In the genomic region with DNA sequence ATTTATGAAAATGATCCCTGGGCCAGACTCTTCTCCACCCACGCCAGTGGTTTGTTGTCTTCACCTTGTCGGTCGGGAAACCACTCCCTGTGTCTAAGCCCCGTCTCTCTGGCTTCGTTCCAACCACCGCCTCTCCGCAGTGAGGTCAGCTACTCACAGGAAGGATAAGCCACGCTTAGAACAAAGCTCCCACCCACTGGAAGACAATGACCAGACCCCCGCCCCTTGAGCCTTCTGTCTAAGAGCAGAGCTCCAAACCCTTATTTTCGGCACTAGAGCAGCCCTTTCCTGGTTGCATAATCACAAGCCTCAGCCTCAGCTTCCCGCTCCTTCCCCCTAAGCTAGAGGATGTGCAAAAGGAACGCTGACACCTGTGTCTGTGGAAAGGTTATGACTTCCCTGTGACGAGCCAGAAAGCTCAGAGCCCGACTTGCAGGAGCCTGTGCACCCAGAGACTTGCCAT, we compare ENCODE assay signal across 8 cellular contexts.
DNase-seq lines count a peak whose midpoint lies in the region; ATAC-seq and TF ChIP-seq lines count a peak whose summit lies in the region.

No MANE protein-coding gene starts in this region.

- H3K27ac ChIP-seq in tibial nerve: peak overlapping the region in 2 of 4 donors; percentile 40 to 90

- no peak overlapping the region for H3K4me3 ChIP-seq in tibial nerve

- H3K36me3 ChIP-seq in tibial nerve: no peaks in the 10 kb centered on the region

- no peak for TF ChIP-seq POLR2A in tibial nerve (IDR thresholded peaks at IDR 0.05)

- ATAC-seq in omental fat pad (ENCODE audit: low FRiP score) (peak; percentile 1), GM18861 (IDR thresholded peaks at IDR 0.05; ENCODE audit: unreplicated experiment) (no peak)

- WGBS in tibial nerve, 2 donors: 36 to 41% methylated on average over 14 of the region's 14 CpGs

- no peaks in the 10 kb centered on the region for H3K27me3 ChIP-seq in tibial nerve

- TF ChIP-seq EP300 in tibial nerve (IDR thresholded peaks at IDR 0.05): peak in 1 of 2 donors; percentile 40

- no peaks in the 10 kb centered on the region for H3K9me3 ChIP-seq in tibial nerve

- peak; percentile 28 for DNase-seq in NCI-H345 (lab: John Stamatoyannopoulos, UW)
- no peak for DNase-seq in NCI-H345 treated with DMSO at 0.1 percent for 48 hours (lab: John Stamatoyannopoulos, UW; ENCODE audit: unreplicated experiment)
- peak; percentile 63 for DNase-seq in activated CD4-positive, alpha-beta T cell treated with anti-CD3 and anti-CD28 coated beads, Interleukin-2, amount 50 U/mL, for 1 hour
- DNase-seq in dermis blood vessel endothelial cell: peak; percentile 88
- peak; percentile 67 for DNase-seq in omental fat pad (ENCODE audit: low spot score)
- DNase-seq in tibial nerve (ENCODE audit: low spot score in 2 of 2): peak; percentile 41 to 47
- DNase-seq in SKM-1 (lab: John Stamatoyannopoulos, UW; ENCODE audit: unreplicated experiment): no peak

- no peak for TF ChIP-seq CTCF in omental fat pad (IDR thresholded peaks at IDR 0.05)
- no peak for TF ChIP-seq CTCF in tibial nerve (IDR thresholded peaks at IDR 0.05)

- H3K4me1 ChIP-seq in tibial nerve: peaks cover 0 to 44% (median 18%) of the 10 kb centered on the region in 4 donors

Comparison
In these comparisons a context has a peak if more than half of its experiments do, and no peak if none do; other contexts are left out.
1. DNase-seq: peak in NCI-H345 (single experiment), activated CD4-positive, alpha-beta T cell treated with anti-CD3 and anti-CD28 coated beads, Interleukin-2, amount 50 U/mL, for 1 hour (single experiment), dermis blood vessel endothelial cell (single experiment), omental fat pad (single experiment) and tibial nerve (2 of 2); none in NCI-H345 treated with DMSO at 0.1 percent for 48 hours (single experiment) and SKM-1 (single experiment).